8 cellular contexts compared by ENCODE assay signal in genomic region chr11:69718147-69718546, GRCh38. TPM values are rescaled to one million over a fixed set of nuclear protein-coding genes. Genes with fewer than 3 reads are reported as not detected.
A peak's percentile ranks its signal among the peaks of the same experiment; 100 is the strongest.
DNase-seq lines count a peak whose midpoint lies in the region; ATAC-seq, FAIRE-seq and TF ChIP-seq lines count a peak whose summit lies in the region.

No MANE protein-coding gene starts in this region.

- H3K36me3 Mint-ChIP-seq in Caco-2 (ENCODE audit: insufficient read depth, unreplicated experiment) = no peaks in the 10 kb centered on the region

- H3K36me3 ChIP-seq in Caco-2 (ENCODE audit: control insufficient read depth, insufficient read depth, low read length) (no peaks in the 10 kb centered on the region), esophagus squamous epithelium (no peaks in the 10 kb centered on the region)

- H3K4me1 ChIP-seq in Caco-2 (no peaks in the 10 kb centered on the region), esophagus squamous epithelium (no peaks in the 10 kb centered on the region)

- peak; percentile 70 to 85 for TF ChIP-seq CTCF in Caco-2 (IDR thresholded peaks at IDR 0.05; ENCODE audit: insufficient read depth in 1 of 2, low read depth in 1 of 2, low read length in 1 of 2, severe bottlenecking in 1 of 2, unreplicated experiment in 1 of 2)
- peak in 1 of 6 experiments; percentile 21 for TF ChIP-seq CTCF in esophagus squamous epithelium (IDR thresholded peaks at IDR 0.05)

- no peak overlapping the region for H3K27ac ChIP-seq in esophagus squamous epithelium

- H3K27me3 ChIP-seq in Caco-2 (replicated peaks; ENCODE audit: control insufficient read depth, insufficient read depth, low read length) (no peaks in the 10 kb centered on the region), esophagus squamous epithelium (peaks cover 0 to 95% (median 1%) of the 10 kb centered on the region in 4 donors)

- no peaks in the 10 kb centered on the region for H3K4me1 Mint-ChIP-seq in Caco-2 (ENCODE audit: low read depth, unreplicated experiment)

- H3K4me3 ChIP-seq in Caco-2 (ENCODE audit: low read depth, low read length) (no peak overlapping the region), esophagus squamous epithelium (no peak overlapping the region)

- H3K4me3 Mint-ChIP-seq in Caco-2 (ENCODE audit: unreplicated experiment) = no peak overlapping the region

- no peak for FAIRE-seq in RCC 7860 (lab: Jason Lieb, UNC)

- intact Hi-C loops in Caco-2 (cut with micrococcal nuclease; ENCODE audit: unreplicated experiment) = no loop called here
- intact Hi-C loops in left ventricle myocardium superior (cut with micrococcal nuclease) = no loop called here
- intact Hi-C loops in esophagus squamous epithelium (cut with DNase I) = no loop called here

- H3K27ac Mint-ChIP-seq in Caco-2 (ENCODE audit: unreplicated experiment) = no peak overlapping the region

- H3K9me3 Mint-ChIP-seq in Caco-2 (ENCODE audit: unreplicated experiment) = no peaks in the 10 kb centered on the region

- DNase-seq in Caco-2 = peak; percentile 69 to 74
- DNase-seq in HCEC 1CT = peak; percentile 10
- peak; percentile 16 for DNase-seq in RCC 7860 (ENCODE audit: low spot score)
- peak; percentile 57 for DNase-seq in left ventricle myocardium superior
- DNase-seq in esophagus squamous epithelium (lab: John Stamatoyannopoulos, UW) = no peak

- peak; percentile 61 for ATAC-seq in left ventricle myocardium superior
- ATAC-seq in HG02973 (IDR thresholded peaks at IDR 0.05; ENCODE audit: unreplicated experiment) = no peak
- ATAC-seq in HG03196 (IDR thresholded peaks at IDR 0.05; ENCODE audit: unreplicated experiment) = no peak
- ATAC-seq in GM21723 (IDR thresholded peaks at IDR 0.05; ENCODE audit: unreplicated experiment) = no peak

- no TSS peak for BruUV-seq in Caco-2 (replicated peaks; lab: Mats Ljungman, UMichigan)

- 1 to 7% methylated on average over 2 to 7 of the region's 13 CpGs for WGBS in esophagus squamous epithelium, 2 donors

- CTCF ChIA-PET in Caco-2 (lab: Charles Lee) = interaction anchor here (0.7 to 2.2 kb wide), 9 partner anchors 9 to 175 kb away, joined by 3 to 10 read pairs (median 5); no protein-coding TSS in a partner anchor

- POLR2A ChIA-PET in Caco-2 (lab: Charles Lee) = no interaction called here

- H3K9me3 ChIP-seq in Caco-2 (no peaks in the 10 kb centered on the region), esophagus squamous epithelium (no peaks in the 10 kb centered on the region)

- H3K27me3 Mint-ChIP-seq in Caco-2 (ENCODE audit: insufficient read depth, unreplicated experiment) = peaks cover 5% of the 10 kb centered on the region

- TF ChIP-seq POLR2A in esophagus squamous epithelium (IDR thresholded peaks at IDR 0.05) = no peak

RNA-seq across cellular contexts. Expression of gene FGF19, which starts 14.3 kb away (rescaled TPM):
- total RNA-seq in Caco-2 (2022) = 1.1 and 1.7 TPM in 2 replicates
- not detected for total RNA-seq in left ventricle myocardium superior
- total RNA-seq in esophagus squamous epithelium = not detected

RNA-seq across cellular contexts. Expression of gene LTO1, which starts 43.0 kb away (rescaled TPM):
- total RNA-seq in Caco-2 (2022) = 49.3 and 51.3 TPM in 2 replicates
- 10.9 TPM for total RNA-seq in left ventricle myocardium superior
- total RNA-seq in esophagus squamous epithelium = 10 to 100 TPM; 16.5 to 29.2 (median 19.3) TPM

RNA-seq across cellular contexts. Expression of gene FGF4, which starts 57.0 kb away (rescaled TPM):
- total RNA-seq in Caco-2 (2022) (not detected in 2 replicates), left ventricle myocardium superior (not detected), esophagus squamous epithelium (not detected)
